In genomic region chr5:132055808-132056609, GRCh38 we compare ENCODE assay signal across 11 cellular contexts. TPM values are rescaled to one million over a fixed set of nuclear protein-coding genes. Genes with fewer than 3 reads are reported as not detected.
A peak's percentile ranks its signal among the peaks of the same experiment; 100 is the strongest.
DNase-seq lines count a peak whose midpoint lies in the region; ATAC-seq and TF ChIP-seq lines count a peak whose summit lies in the region.
"Had no signal": no experiment of that assay in that cellular context is flagged by ENCODE, and none has a peak within 500 bp of the region (broad histone marks: within the 10 kb centered on the region; RNA-seq: fewer than 3 reads in every experiment).

No MANE protein-coding gene starts in this region.

- no peak for ATAC-seq in GM21447 (IDR thresholded peaks at IDR 0.05; ENCODE audit: unreplicated experiment)
- ATAC-seq: HCT116 had no signal

- DNase-seq in Kasumi-1 (lab: John Stamatoyannopoulos, UW) (peak; percentile 3 to 10), GM10266 (ENCODE audit: extremely low spot score) (no peak), SJCRH30 (no peak)
- DNase-seq in activated CD4-positive, alpha-beta T cell treated with anti-CD3 and anti-CD28 coated beads for 48 hours = peak; percentile 48
- peak; percentile 46 for DNase-seq in effector CD4-positive, alpha-beta T cell
- peak; percentile 46 for DNase-seq in stimulated activated CD8-positive, alpha-beta memory T cell treated with anti-CD3 and anti-CD28 coated beads, Interleukin-12 subunit alpha, Interleukin-12 subunit beta, amount 100 ng/mL, for 1 hour (ENCODE audit: low read depth)
- no peak for DNase-seq in NK-92 treated with Interleukin-12 subunit alpha and Interleukin-12 subunit beta, amount 100 ng/mL, for 24 hours (lab: John Stamatoyannopoulos, UW)
- DNase-seq: esophagus squamous epithelium, midbrain had no signal

- no peak for TF ChIP-seq CTCF in GM10266 (IDR thresholded peaks at IDR 0.05; ENCODE audit: control insufficient read depth, insufficient read depth, low read depth, missing control alignments)

- H3K27me3 ChIP-seq in SJCRH30 = no peaks in the 10 kb centered on the region

- H3K27ac ChIP-seq in SJCRH30 = no peak overlapping the region
- H3K27ac ChIP-seq: esophagus squamous epithelium had no signal

- no peaks in the 10 kb centered on the region for H3K36me3 ChIP-seq in SJCRH30
- H3K36me3 ChIP-seq: esophagus squamous epithelium had no signal

- H3K9me3 ChIP-seq in SJCRH30 (replicated peaks) = no peaks in the 10 kb centered on the region
- H3K9me3 ChIP-seq: esophagus squamous epithelium had no signal

- no peak overlapping the region for H3K4me3 ChIP-seq in SJCRH30
- H3K4me3 ChIP-seq: esophagus squamous epithelium had no signal

- H3K4me1 ChIP-seq in SJCRH30 = no peaks in the 10 kb centered on the region
- H3K4me1 ChIP-seq: esophagus squamous epithelium had no signal

RNA-seq across cellular contexts. Expression of gene IL3, which starts 4.4 kb away (rescaled TPM):
- not detected in 2 replicates for total RNA-seq in SJCRH30 (2014; rRNA removed; shearing (Covaris generic))
- total RNA-seq: esophagus squamous epithelium had no signal

RNA-seq across cellular contexts. Expression of gene CSF2, which starts 17.6 kb away (rescaled TPM):
- total RNA-seq in SJCRH30 (2014; rRNA removed; shearing (Covaris generic)) = not detected in 2 replicates
- total RNA-seq: esophagus squamous epithelium had no signal

RNA-seq across cellular contexts. Expression of gene ACSL6, which starts 44.6 kb away (rescaled TPM):
- not detected in 2 replicates for total RNA-seq in SJCRH30 (2014; rRNA removed; shearing (Covaris generic))

Comparison
In these comparisons a context has a peak if more than half of its experiments do, and no peak if none do; other contexts are left out.
1. DNase-seq: peak in Kasumi-1 (2 of 2), activated CD4-positive, alpha-beta T cell treated with anti-CD3 and anti-CD28 coated beads for 48 hours (single experiment), effector CD4-positive, alpha-beta T cell (single experiment) and stimulated activated CD8-positive, alpha-beta memory T cell treated with anti-CD3 and anti-CD28 coated beads, Interleukin-12 subunit alpha, Interleukin-12 subunit beta, amount 100 ng/mL, for 1 hour (single experiment); none in NK-92 treated with Interleukin-12 subunit alpha and Interleukin-12 subunit beta, amount 100 ng/mL, for 24 hours (single experiment), GM10266 (single experiment) and SJCRH30 (0 of 2).